In the genomic region with DNA sequence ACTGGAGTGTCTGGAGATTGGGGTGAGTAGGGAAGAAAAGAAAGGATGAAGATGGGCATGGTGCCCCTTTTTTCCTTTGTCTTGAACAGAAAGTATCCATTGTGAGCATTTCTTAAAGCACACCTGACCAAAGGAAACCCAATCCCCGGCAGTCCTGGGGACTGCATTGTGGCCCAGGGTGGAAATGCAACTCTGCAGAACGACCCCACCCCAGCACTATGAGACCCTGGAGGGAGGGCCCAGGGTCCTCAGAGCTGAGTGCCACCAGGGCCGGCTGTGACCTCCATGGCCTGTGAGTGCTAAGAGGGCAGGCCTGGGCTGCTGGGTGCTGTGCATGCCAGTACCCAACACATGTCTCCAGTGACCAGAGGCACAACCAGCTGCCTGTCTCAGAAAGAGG, we compare ENCODE assay signal across 14 cellular contexts. TPM values are rescaled to one million over a fixed set of nuclear protein-coding genes. Genes with fewer than 3 reads are reported as not detected.
DNase-seq lines count a peak whose midpoint lies in the region; ATAC-seq and TF ChIP-seq lines count a peak whose summit lies in the region.
"Had no signal": no experiment of that assay in that cellular context is flagged by ENCODE, and none has a peak within 500 bp of the region (broad histone marks: within the 10 kb centered on the region; RNA-seq: fewer than 3 reads in every experiment).

No MANE protein-coding gene starts in this region.

- DNase-seq in Calu3: no peak
- DNase-seq in SK-N-MC (ENCODE audit: low read depth, low spot score): no peak
- DNase-seq in effector memory CD4-positive, alpha-beta T cell: no peak
- DNase-seq in COLO829 (ENCODE audit: low spot score): no peak
- no peak for DNase-seq in NOMO-1 treated with DMSO at 0.1 percent for 48 hours (lab: John Stamatoyannopoulos, UW; ENCODE audit: unreplicated experiment)
- DNase-seq: central memory CD4-positive, alpha-beta T cell; COR-L47; NCI-H2107; stimulated activated CD4-positive, alpha-beta T cell treated with anti-CD3 and anti-CD28 coated beads, Interleukin-4, amount 100 ng/mL, for 4 hours; stimulated activated naive CD4-positive, alpha-beta T cell treated with Interleukin-2 at 50 U/mL for 16 hours had no signal

- no peaks in the 10 kb centered on the region for H3K36me3 ChIP-seq in SK-N-MC (ENCODE audit: insufficient read depth, low read length)
- H3K36me3 ChIP-seq in effector memory CD4-positive, alpha-beta T cell (ENCODE audit: control insufficient read depth, insufficient read depth, low read length): peaks cover 18% of the 10 kb centered on the region

- no peak for TF ChIP-seq CTCF in Calu3 (IDR thresholded peaks at IDR 0.05; ENCODE audit: unreplicated experiment)

- CTCF ChIA-PET in Calu3 (lab: Charles Lee): no interaction called here

- no TSS peak for BruUV-seq in Calu3 (replicated peaks; lab: Mats Ljungman, UMichigan)

- H3K4me1 Mint-ChIP-seq in Calu3 (ENCODE audit: low read depth, unreplicated experiment): peaks cover 45% of the 10 kb centered on the region

- peaks cover 38% of the 10 kb centered on the region for H3K36me3 Mint-ChIP-seq in Calu3 (ENCODE audit: insufficient read depth, unreplicated experiment)

- no peak overlapping the region for H3K4me3 ChIP-seq in SK-N-MC
- H3K4me3 ChIP-seq in effector memory CD4-positive, alpha-beta T cell (ENCODE audit: insufficient read depth, low read depth, low read length, poor library complexity, severe bottlenecking): no peak overlapping the region
- no peak overlapping the region for H3K4me3 ChIP-seq in skin epidermis

- no peak overlapping the region for H3K9ac ChIP-seq in SK-N-MC (ENCODE audit: insufficient read length)

- H3K27ac Mint-ChIP-seq in Calu3 (ENCODE audit: unreplicated experiment): peak overlapping the region; percentile 15

- H3K4me1 ChIP-seq in effector memory CD4-positive, alpha-beta T cell (ENCODE audit: control insufficient read depth, insufficient read depth, low read length, poor library complexity, severe bottlenecking): peaks cover 90% of the 10 kb centered on the region

- H3K9me3 ChIP-seq in SK-N-MC (ENCODE audit: low read depth, low read length): no peaks in the 10 kb centered on the region
- no peaks in the 10 kb centered on the region for H3K9me3 ChIP-seq in effector memory CD4-positive, alpha-beta T cell (ENCODE audit: control insufficient read depth, low read length)

- no peaks in the 10 kb centered on the region for H3K9me3 Mint-ChIP-seq in Calu3 (ENCODE audit: low read depth, unreplicated experiment)

- H3K27me3 ChIP-seq in effector memory CD4-positive, alpha-beta T cell (replicated peaks; ENCODE audit: control insufficient read depth, insufficient read depth, low read length, poor library complexity, severe bottlenecking): no peaks in the 10 kb centered on the region

- ATAC-seq in HG03135 (IDR thresholded peaks at IDR 0.05; ENCODE audit: unreplicated experiment): no peak
- ATAC-seq: HCT116 had no signal

- intact Hi-C loops in Calu3 (cut with micrococcal nuclease; ENCODE audit: unreplicated experiment): no loop called here

- H3K4me3 Mint-ChIP-seq in Calu3 (ENCODE audit: low read depth, unreplicated experiment): no peak overlapping the region

- no peaks in the 10 kb centered on the region for H3K27me3 Mint-ChIP-seq in Calu3 (ENCODE audit: unreplicated experiment)
- H3K27me3 Mint-ChIP-seq: progenitor cell of endocrine pancreas had no signal

- H3K27ac ChIP-seq in SK-N-MC (peak overlapping the region; percentile 73; the same call in 1 of the 2 replicates), skin epidermis (peak overlapping the region in 12 of 21 experiments; percentile 9 to 93 (median 82))
- peak overlapping the region; percentile 58 for H3K27ac ChIP-seq in effector memory CD4-positive, alpha-beta T cell (ENCODE audit: insufficient read depth, low read length, poor library complexity, severe bottlenecking)

RNA-seq across cellular contexts. Expression of a gene that starts 18.5 kb away (rescaled TPM):
- total RNA-seq in Calu3 (2022): 80.7 and 84.6 TPM in 2 replicates

RNA-seq across cellular contexts. Expression of a gene that starts 24.6 kb away (rescaled TPM):
- 31.5 and 39.9 TPM in 2 replicates for total RNA-seq in Calu3 (2022)

RNA-seq across cellular contexts. Expression of a gene that starts 31.7 kb away (rescaled TPM):
- total RNA-seq in Calu3 (2022): 0.17 and 1.1 TPM in 2 replicates

RNA-seq across cellular contexts. Expression of a gene that starts 45.4 kb away (rescaled TPM):
- total RNA-seq in Calu3 (2022): 11.8 and 12.8 TPM in 2 replicates
